In genomic region chr13:36190771-36191170, GRCh38 we compare ENCODE assay signal across 18 cellular contexts. TPM values are rescaled to one million over a fixed set of nuclear protein-coding genes. Genes with fewer than 3 reads are reported as not detected.
"Had no signal": no experiment of that assay in that cellular context is flagged by ENCODE, and none has a peak within 500 bp of the region (broad histone marks: within the 10 kb centered on the region; RNA-seq: fewer than 3 reads in every experiment).

No MANE protein-coding gene starts in this region.

- H3K4me1 ChIP-seq: ascending aorta, transverse colon, vagina had no signal

- H3K9me3 ChIP-seq: ascending aorta, neutrophil, transverse colon, vagina had no signal

- ATAC-seq: left lobe of liver; naive thymus-derived CD8-positive, alpha-beta T cell had no signal

- DNase-seq: activated CD4-positive, alpha-beta T cell treated with anti-CD3 and anti-CD28 coated beads, Interleukin-2, amount 50 U/mL, for 48 hours; activated naive CD4-positive, alpha-beta T cell treated with anti-CD3 and anti-CD28 coated beads, Interleukin-2, amount 10 ng/mL, durations not matched to agents 7 days and 5 days; activated T-cell treated with anti-CD3 and anti-CD28 coated beads, Interleukin-2, amount 50 U/mL, for 1 hour; effector CD8-positive, alpha-beta T cell; naive thymus-derived CD8-positive, alpha-beta T cell; stimulated activated CD4-positive, alpha-beta T cell treated with anti-CD3 and anti-CD28 coated beads, Interleukin-15, amount 100 ng/mL, for 24 hours; stimulated activated CD4-positive, alpha-beta T cell treated with anti-CD3 and anti-CD28 coated beads, Interleukin-4, amount 100 ng/mL, for 24 hours; stimulated activated naive CD4-positive, alpha-beta T cell treated with Interleukin-2 at 50 U/mL for 16 hours; transverse colon had no signal

- H3K27me3 ChIP-seq: ascending aorta, neutrophil, transverse colon, vagina had no signal

- H3K36me3 ChIP-seq: ascending aorta, neutrophil, transverse colon, vagina had no signal

- H3K4me3 ChIP-seq: ascending aorta, skin epidermis, transverse colon, vagina had no signal

- H3K27ac ChIP-seq: ascending aorta, neutrophil, skin epidermis, transverse colon, vagina, VCaP had no signal

RNA-seq across cellular contexts. Expression of gene SOHLH2, which starts 23.6 kb away (rescaled TPM):
- total RNA-seq: activated T-helper 2 cell treated with anti-CD3 and anti-CD28 coated beads, Interferon-gamma antibody, Interleukin-2, Interleukin-4, amounts not matched to agents 10 μg/mL and 5 μg/mL and 100 μg/mL, durations not matched to agents 14 hours and 24 hours and 36 hours; ascending aorta; left lobe of liver; mononuclear cell; naive thymus-derived CD8-positive, alpha-beta T cell; T-helper 1 cell treated with Interleukin-12 subunit alpha and Interleukin-12 subunit beta and Interleukin-4 antibody, amounts not matched to agents 30 ng/mL and 1 ng/mL, for 36 hours; vagina had no signal
- polyA plus RNA-seq: naive thymus-derived CD8-positive, alpha-beta T cell had no signal

RNA-seq across cellular contexts. Expression of gene DCLK1, which starts 59.6 kb away (rescaled TPM):
- total RNA-seq: activated T-helper 2 cell treated with anti-CD3 and anti-CD28 coated beads, Interferon-gamma antibody, Interleukin-2, Interleukin-4, amounts not matched to agents 10 μg/mL and 5 μg/mL and 100 μg/mL, durations not matched to agents 14 hours and 24 hours and 36 hours; left lobe of liver; mononuclear cell; naive thymus-derived CD8-positive, alpha-beta T cell; T-helper 1 cell treated with Interleukin-12 subunit alpha and Interleukin-12 subunit beta and Interleukin-4 antibody, amounts not matched to agents 30 ng/mL and 1 ng/mL, for 36 hours had no signal
- polyA plus RNA-seq: naive thymus-derived CD8-positive, alpha-beta T cell had no signal
